In genomic region chr21:42312626-42313104, GRCh38 we compare ENCODE assay signal across 22 cellular contexts. TPM values are rescaled to one million over a fixed set of nuclear protein-coding genes. Genes with fewer than 3 reads are reported as not detected.
DNase-seq lines count a peak whose midpoint lies in the region; ATAC-seq and TF ChIP-seq lines count a peak whose summit lies in the region.
"Had no signal": no experiment of that assay in that cellular context is flagged by ENCODE, and none has a peak within 500 bp of the region (broad histone marks: within the 10 kb centered on the region; RNA-seq: fewer than 3 reads in every experiment).

No MANE protein-coding gene starts in this region.

- H3K9me3 Mint-ChIP-seq in activated CD8-positive, alpha-beta memory T cell treated with anti-CD3 and anti-CD28 coated beads, Interleukin-2, amount 10 ng/mL, durations not matched to agents 7 days and 5 days (ENCODE audit: low read depth), result no peaks in the 10 kb centered on the region
- H3K9me3 Mint-ChIP-seq: activated naive CD4-positive, alpha-beta T cell treated with anti-CD3 and anti-CD28 coated beads, Interleukin-2, amount 50 U/mL, for 72 hours; CD4-positive, alpha-beta memory T cell; GM23338 had no signal

- H3K9me3 ChIP-seq in osteoblast (ENCODE audit: low read depth, low read length), result no peaks in the 10 kb centered on the region
- H3K9me3 ChIP-seq: stomach had no signal

- DNase-seq in activated CD4-positive, CD25-positive, alpha-beta regulatory T cell treated with anti-CD3 and anti-CD28 coated beads, Interleukin-2, amount 50 U/mL, for 72 hours, result peak; percentile 25
- DNase-seq in activated CD4-positive, CD25-positive, alpha-beta regulatory T cell (lab: John Stamatoyannopoulos, UW), result no peak
- DNase-seq in NCI-H1092 (lab: John Stamatoyannopoulos, UW) (peak; percentile 24), osteoblast (ENCODE audit: insufficient read length, low spot score, missing footprints) (peak; percentile 23), occipital lobe (lab: John Stamatoyannopoulos, UW) (no peak), SHP77 treated with DMSO at 0.1 percent for 48 hours (lab: John Stamatoyannopoulos, UW) (no peak), NCI-H1694 treated with DMSO at 0.1 percent for 48 hours (lab: John Stamatoyannopoulos, UW) (no peak)
- DNase-seq in activated CD8-positive, alpha-beta memory T cell treated with anti-CD3 and anti-CD28 coated beads, Interleukin-2, amount 10 ng/mL, durations not matched to agents 7 days and 5 days, result peak; percentile 29
- DNase-seq: activated CD4-positive, alpha-beta T cell treated with anti-CD3 and anti-CD28 coated beads for 4 hours; activated T-cell treated with anti-CD3 and anti-CD28 coated beads for 4 hours; CD4-positive, alpha-beta memory T cell; hippocampal formation; kidney; NCI-H1436 treated with DMSO at 0.1 percent for 48 hours; NCI-H82; stomach had no signal

- TF ChIP-seq CTCF in osteoblast (IDR thresholded peaks at IDR 0.05; ENCODE audit: extremely low read depth, low read depth, low read length), result no peak

- no peaks in the 10 kb centered on the region for H3K4me1 ChIP-seq in osteoblast (ENCODE audit: insufficient read depth, low read length)

- no peaks in the 10 kb centered on the region for H4K20me1 ChIP-seq in osteoblast (ENCODE audit: insufficient read depth, low read length)

- H3K27me3 ChIP-seq in osteoblast (ENCODE audit: insufficient read depth, low read length), result no peaks in the 10 kb centered on the region

- no peak overlapping the region for H3K27ac Mint-ChIP-seq in activated CD8-positive, alpha-beta memory T cell treated with anti-CD3 and anti-CD28 coated beads, Interleukin-2, amount 10 ng/mL, durations not matched to agents 7 days and 5 days
- H3K27ac Mint-ChIP-seq: activated naive CD4-positive, alpha-beta T cell treated with anti-CD3 and anti-CD28 coated beads, Interleukin-2, amount 50 U/mL, for 72 hours; CD4-positive, alpha-beta memory T cell; GM23338 had no signal

- H3K27ac ChIP-seq in osteoblast (ENCODE audit: low read depth, low read length), result no peak overlapping the region
- H3K27ac ChIP-seq: stomach had no signal

- CTCF ChIA-PET in activated CD8-positive, alpha-beta memory T cell treated with anti-CD3 and anti-CD28 coated beads, Interleukin-2, amount 10 ng/mL, durations not matched to agents 7 days and 5 days (lab: Charles Lee), result no interaction called here

- no peak overlapping the region for H3K4me3 ChIP-seq in osteoblast (ENCODE audit: insufficient read depth, low read length)
- H3K4me3 ChIP-seq: GM23338, stomach had no signal

- H2AFZ ChIP-seq in osteoblast (ENCODE audit: low read length), result no peak overlapping the region

- ATAC-seq in activated CD8-positive, alpha-beta memory T cell treated with anti-CD3 and anti-CD28 coated beads, Interleukin-2, amount 10 ng/mL, durations not matched to agents 7 days and 5 days, result no peak
- ATAC-seq: activated naive CD4-positive, alpha-beta T cell treated with anti-CD3 and anti-CD28 coated beads, Interleukin-2, amount 50 U/mL, for 72 hours had no signal

- no peak overlapping the region for H3K4me2 ChIP-seq in osteoblast (ENCODE audit: insufficient read depth, low read length)
- H3K4me2 ChIP-seq: GM23338 had no signal

- peaks cover 12% of the 10 kb centered on the region for H3K4me1 Mint-ChIP-seq in activated CD8-positive, alpha-beta memory T cell treated with anti-CD3 and anti-CD28 coated beads, Interleukin-2, amount 10 ng/mL, durations not matched to agents 7 days and 5 days

- no peaks in the 10 kb centered on the region for H3K79me2 ChIP-seq in osteoblast (ENCODE audit: insufficient read depth, low read length)

- H3K36me3 ChIP-seq in osteoblast (ENCODE audit: insufficient read depth, low read length), result no peaks in the 10 kb centered on the region
- H3K36me3 ChIP-seq: stomach had no signal

- H3K4me3 Mint-ChIP-seq in activated CD8-positive, alpha-beta memory T cell treated with anti-CD3 and anti-CD28 coated beads, Interleukin-2, amount 10 ng/mL, durations not matched to agents 7 days and 5 days, result no peak overlapping the region
- H3K4me3 Mint-ChIP-seq: CD4-positive, alpha-beta memory T cell; GM23338 had no signal

- no peaks in the 10 kb centered on the region for H3K36me3 Mint-ChIP-seq in activated CD8-positive, alpha-beta memory T cell treated with anti-CD3 and anti-CD28 coated beads, Interleukin-2, amount 10 ng/mL, durations not matched to agents 7 days and 5 days
- H3K36me3 Mint-ChIP-seq: activated naive CD4-positive, alpha-beta T cell treated with anti-CD3 and anti-CD28 coated beads, Interleukin-2, amount 50 U/mL, for 72 hours; CD4-positive, alpha-beta memory T cell had no signal

- H3K27me3 Mint-ChIP-seq in activated CD8-positive, alpha-beta memory T cell treated with anti-CD3 and anti-CD28 coated beads, Interleukin-2, amount 10 ng/mL, durations not matched to agents 7 days and 5 days, result no peaks in the 10 kb centered on the region

RNA-seq across cellular contexts. Expression of gene TFF3, which starts 2.5 kb away (rescaled TPM):
- total RNA-seq in activated CD8-positive, alpha-beta memory T cell treated with anti-CD3 and anti-CD28 coated beads, Interleukin-2, amount 10 ng/mL, durations not matched to agents 7 days and 5 days, result not detected
- total RNA-seq in osteoblast (not detected in 2 replicates), occipital lobe (not detected)
- total RNA-seq: activated naive CD4-positive, alpha-beta T cell treated with anti-CD3 and anti-CD28 coated beads, Interleukin-2, amount 50 U/mL, for 72 hours; CD4-positive, alpha-beta memory T cell had no signal

RNA-seq across cellular contexts. Expression of gene TFF2, which starts 38.1 kb away (rescaled TPM):
- not detected for total RNA-seq in activated CD8-positive, alpha-beta memory T cell treated with anti-CD3 and anti-CD28 coated beads, Interleukin-2, amount 10 ng/mL, durations not matched to agents 7 days and 5 days
- total RNA-seq in osteoblast (not detected in 2 replicates), occipital lobe (not detected)
- total RNA-seq: activated naive CD4-positive, alpha-beta T cell treated with anti-CD3 and anti-CD28 coated beads, Interleukin-2, amount 50 U/mL, for 72 hours; CD4-positive, alpha-beta memory T cell; Daoy; endothelial cell of umbilical vein; GM23338; kidney; right cardiac atrium; urinary bladder had no signal

RNA-seq across cellular contexts. Expression of gene TFF1, which starts 53.7 kb away (rescaled TPM):
- not detected for total RNA-seq in activated CD8-positive, alpha-beta memory T cell treated with anti-CD3 and anti-CD28 coated beads, Interleukin-2, amount 10 ng/mL, durations not matched to agents 7 days and 5 days
- total RNA-seq in osteoblast (not detected in 2 replicates), occipital lobe (not detected)
- total RNA-seq: activated naive CD4-positive, alpha-beta T cell treated with anti-CD3 and anti-CD28 coated beads, Interleukin-2, amount 50 U/mL, for 72 hours; CD4-positive, alpha-beta memory T cell; Daoy; endothelial cell of umbilical vein; GM23338; kidney; right cardiac atrium; urinary bladder had no signal

Comparison
In these comparisons a context has a peak if more than half of its experiments do, and no peak if none do; other contexts are left out.
1. DNase-seq: peak in activated CD4-positive, CD25-positive, alpha-beta regulatory T cell treated with anti-CD3 and anti-CD28 coated beads, Interleukin-2, amount 50 U/mL, for 72 hours (single experiment), NCI-H1092 (single experiment), activated CD8-positive, alpha-beta memory T cell treated with anti-CD3 and anti-CD28 coated beads, Interleukin-2, amount 10 ng/mL, durations not matched to agents 7 days and 5 days (single experiment) and osteoblast (single experiment); none in activated CD4-positive, CD25-positive, alpha-beta regulatory T cell (0 of 4), occipital lobe (single experiment), SHP77 treated with DMSO at 0.1 percent for 48 hours (single experiment) and NCI-H1694 treated with DMSO at 0.1 percent for 48 hours (single experiment).